7 cellular contexts compared by ENCODE assay signal in the genomic region with DNA sequence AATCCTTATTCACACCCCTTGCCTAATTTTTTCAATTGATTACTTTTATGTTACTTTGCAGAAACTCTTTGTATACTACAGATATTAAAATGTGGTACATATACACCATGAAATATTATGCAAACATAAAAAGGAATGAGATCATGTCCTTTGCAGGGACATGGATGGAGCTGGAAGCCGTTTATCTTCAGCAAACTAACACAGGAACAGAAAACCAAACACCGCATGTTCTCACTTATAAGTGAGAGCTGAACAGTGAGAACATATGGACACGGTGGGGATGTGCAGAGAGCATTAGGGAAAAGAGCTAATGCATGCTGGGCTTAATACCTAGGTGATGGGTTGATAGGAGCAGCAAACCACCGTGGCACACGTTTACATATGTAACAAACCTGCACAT.
DNase-seq lines count a peak whose midpoint lies in the region; ATAC-seq, FAIRE-seq and TF ChIP-seq lines count a peak whose summit lies in the region.
"Not testable (repeated sequence)": the region's sequence is repeated elsewhere in the genome, so short reads cannot be mapped to it uniquely, and the experiment has no call there.

No MANE protein-coding gene starts in this region.

- ATAC-seq in body of pancreas: not testable (repeated sequence)

- TF ChIP-seq POLR2A in body of pancreas (IDR thresholded peaks at IDR 0.05): not testable (repeated sequence)

- not testable (repeated sequence) for DNase-seq in D721Med (ENCODE audit: insufficient read length, low spot score); astrocyte (ENCODE audit: low read depth)
- peak; percentile 38 to 73 for DNase-seq in NCI-H524 (lab: John Stamatoyannopoulos, UW)
- peak; percentile 1 for DNase-seq in NCI-H524 treated with DMSO at 0.1 percent for 48 hours (lab: John Stamatoyannopoulos, UW)
- peak; percentile 71 for DNase-seq in NCI-H82 (lab: John Stamatoyannopoulos, UW)
- peak; percentile 4 for DNase-seq in NCI-H82 treated with DMSO at 0.1 percent for 48 hours (lab: John Stamatoyannopoulos, UW; ENCODE audit: unreplicated experiment)
- peak; percentile 11 to 25 (median 16) for DNase-seq in body of pancreas

- H2AFZ ChIP-seq in astrocyte (ENCODE audit: low read depth, low read length): not testable (repeated sequence)

- not testable (repeated sequence) for H3K36me3 ChIP-seq in astrocyte (ENCODE audit: insufficient read depth, low read length); body of pancreas (replicated peaks in 1 of 2; ENCODE audit: insufficient read depth in 1 of 2, low read depth in 2 of 2)

- TF ChIP-seq CTCF in D721Med (IDR thresholded peaks at IDR 0.05; ENCODE audit: insufficient read depth, missing control alignments); astrocyte (IDR thresholded peaks at IDR 0.05; ENCODE audit: insufficient read depth, low read depth, low read length); body of pancreas (IDR thresholded peaks at IDR 0.05): not testable (repeated sequence)

- not testable (repeated sequence) for H4K20me1 ChIP-seq in astrocyte (ENCODE audit: insufficient read depth, low read length)

- H3K27me3 Mint-ChIP-seq in astrocyte (ENCODE audit: low read depth, unreplicated experiment): not testable (repeated sequence)

- H3K79me2 ChIP-seq in astrocyte (ENCODE audit: insufficient read depth, low read length): not testable (repeated sequence)

- intact Hi-C loops in body of pancreas (cut with DNase I): not testable (repeated sequence)

- not testable (repeated sequence) for H3K9ac ChIP-seq in astrocyte (ENCODE audit: low read length)

- H3K4me2 ChIP-seq in astrocyte (ENCODE audit: low read length): not testable (repeated sequence)

- H3K27ac Mint-ChIP-seq in astrocyte (ENCODE audit: unreplicated experiment): not testable (repeated sequence)

- H3K36me3 Mint-ChIP-seq in astrocyte (ENCODE audit: low read depth, unreplicated experiment): not testable (repeated sequence)

- not testable (repeated sequence) for H3K4me1 ChIP-seq in astrocyte (ENCODE audit: insufficient read depth, low read length); body of pancreas

- not testable (repeated sequence) for H3K27ac ChIP-seq in astrocyte (ENCODE audit: low read depth, low read length); body of pancreas

- not testable (repeated sequence) for H3K27me3 ChIP-seq in astrocyte (ENCODE audit: insufficient read depth, low read length); body of pancreas

- 21 to 23% methylated on average over 5 of the region's 5 CpGs for WGBS in body of pancreas, 2 donors

- FAIRE-seq in D721Med (lab: Jason Lieb, UNC) (peak; percentile 64), astrocyte (lab: Jason Lieb, UNC) (peak; percentile 29)

- H3K4me3 Mint-ChIP-seq in astrocyte (ENCODE audit: unreplicated experiment): not testable (repeated sequence)

- H3K9me3 Mint-ChIP-seq in astrocyte (ENCODE audit: unreplicated experiment): not testable (repeated sequence)

- not testable (repeated sequence) for H3K9me3 ChIP-seq in astrocyte (ENCODE audit: insufficient read depth, low read depth, low read length); body of pancreas

- H3K4me3 ChIP-seq in astrocyte (ENCODE audit: insufficient read depth, low read depth, low read length); body of pancreas: not testable (repeated sequence)

- not testable (repeated sequence) for H3K4me1 Mint-ChIP-seq in astrocyte (ENCODE audit: low read depth, unreplicated experiment)
